1 cellular context compared by ENCODE assay signal in the genomic region with DNA sequence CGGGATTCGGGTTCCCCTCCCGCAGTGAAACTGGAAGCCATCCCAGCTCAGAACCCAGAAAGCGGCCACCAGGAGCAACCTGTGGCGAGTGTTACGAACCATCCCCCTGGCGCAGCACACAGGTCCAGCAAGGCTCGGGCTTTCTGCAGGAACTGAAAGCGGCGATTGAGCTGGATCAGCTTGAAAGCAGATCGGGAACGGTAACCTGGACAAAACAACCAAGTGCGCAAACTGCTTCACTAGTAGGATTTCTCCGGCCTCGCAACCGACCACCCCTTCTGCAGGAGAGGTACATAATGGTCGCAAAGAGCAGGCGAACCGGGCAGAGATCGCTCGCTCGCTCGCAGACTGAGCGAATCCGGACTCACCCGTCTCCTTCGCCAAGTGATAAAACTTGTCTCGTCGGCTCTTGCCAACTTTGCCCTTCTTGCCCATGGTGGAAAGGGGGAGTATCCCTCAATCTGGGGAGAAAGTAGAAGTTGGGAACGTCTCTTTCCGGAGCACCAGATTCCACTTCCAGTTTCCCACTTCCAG.
TF ChIP-seq lines count a peak whose summit lies in the region.

No MANE protein-coding gene starts in this region.

TF ChIP-seq in IMR-90, 13 proteins besides CTCF, POLR2A, EP300 and RAD21:
- no peak for TF ChIP-seq BHLHE40 (IDR thresholded peaks at IDR 0.05; ENCODE audit: low read depth, low read length)
- TF ChIP-seq RFX5 (IDR thresholded peaks at IDR 0.05; ENCODE audit: low read depth, low read length) = no peak
- no peak for TF ChIP-seq CEBPB (IDR thresholded peaks at IDR 0.05; ENCODE audit: low read depth, low read length)
- TF ChIP-seq MAFK (IDR thresholded peaks at IDR 0.05; ENCODE audit: low read depth, low read length) = no peak
- no peak for TF ChIP-seq NFE2L2 (IDR thresholded peaks at IDR 0.05; ENCODE audit: low read depth, low read length)
- TF ChIP-seq RCOR1 (IDR thresholded peaks at IDR 0.05; ENCODE audit: insufficient replicate concordance, low read length) = no peak
- TF ChIP-seq ELK1 (IDR thresholded peaks at IDR 0.05; ENCODE audit: borderline replicate concordance, low read depth, low read length) = no peak
- no peak for TF ChIP-seq MAZ (IDR thresholded peaks at IDR 0.05; ENCODE audit: borderline replicate concordance, low read depth, low read length)
- no peak for TF ChIP-seq CHD1 (IDR thresholded peaks at IDR 0.05; ENCODE audit: low read depth, low read length)
- TF ChIP-seq SMC3 (IDR thresholded peaks at IDR 0.05; ENCODE audit: low read depth, low read length) = no peak
- TF ChIP-seq FOS (IDR thresholded peaks at IDR 0.05; ENCODE audit: low read depth, low read length) = no peak
- TF ChIP-seq MXI1 (IDR thresholded peaks at IDR 0.05; ENCODE audit: borderline replicate concordance, low read depth, low read length) = no peak
- TF ChIP-seq USF2 (IDR thresholded peaks at IDR 0.05; ENCODE audit: low read depth, low read length) = no peak
TF ChIP-seq in IMR-90: peak in this region for 0.
